Comparison of ENCODE assay signal across 32 cellular contexts in genomic region chr1:54658164-54658913, GRCh38. TPM values are rescaled to one million over a fixed set of nuclear protein-coding genes. Genes with fewer than 3 reads are reported as not detected.
"Had no signal": no experiment of that assay in that cellular context is flagged by ENCODE, and none has a peak within 500 bp of the region (broad histone marks: within the 10 kb centered on the region; RNA-seq: fewer than 3 reads in every experiment).

No MANE protein-coding gene starts in this region.

- FAIRE-seq: endometrium, islet of Langerhans, keratinocyte had no signal

- H3K27me3 ChIP-seq: colonic mucosa, esophagus squamous epithelium, gastrocnemius medialis, heart right ventricle had no signal

- DNase-seq: colonic mucosa; cortex of kidney; effector CD8-positive, alpha-beta T cell; effector memory CD8-positive, alpha-beta T cell; endodermal cell; erythroblast; esophagus squamous epithelium; foreskin fibroblast; foreskin melanocyte; gastrocnemius medialis; glutamatergic neuron; head of caudate nucleus; heart right ventricle; hippocampal formation; left cardiac atrium; left ventricle myocardium inferior; mammary epithelial cell; mesendoderm; midbrain; naive thymus-derived CD4-positive, alpha-beta T cell had no signal

- H3K9me3 ChIP-seq: colonic mucosa had no signal

- ATAC-seq: effector memory CD8-positive, alpha-beta T cell; esophagus mucosa; gastrocnemius medialis; heart right ventricle; left cardiac atrium; naive thymus-derived CD4-positive, alpha-beta T cell had no signal

- H3K27ac ChIP-seq: colonic mucosa, epithelial cell of prostate, esophagus squamous epithelium, gastrocnemius medialis, heart right ventricle, left ventricle myocardium inferior had no signal

- H3K4me1 ChIP-seq: colonic mucosa, esophagus squamous epithelium, gastrocnemius medialis, heart right ventricle, left ventricle myocardium inferior had no signal

- H3K36me3 ChIP-seq: colonic mucosa, esophagus squamous epithelium, gastrocnemius medialis had no signal

- H3K4me3 ChIP-seq: colonic mucosa, esophagus squamous epithelium, gastrocnemius medialis, heart right ventricle, left ventricle myocardium inferior, lung had no signal

RNA-seq across cellular contexts. Expression of gene MROH7, which starts 16.8 kb away (rescaled TPM):
- total RNA-seq: glomerular endothelial cell, kidney epithelial cell had no signal
- polyA plus RNA-seq: keratinocyte; mammary epithelial cell; naive thymus-derived CD4-positive, alpha-beta T cell had no signal

RNA-seq across cellular contexts. Expression of gene FAM151A, which starts 35.0 kb away (rescaled TPM):
- total RNA-seq: dermis microvascular lymphatic vessel endothelial cell; endodermal cell; esophagus mucosa; gastrocnemius medialis; glomerular endothelial cell; kidney epithelial cell; lower leg skin; lung; mononuclear cell; mucosa of gallbladder; naive thymus-derived CD4-positive, alpha-beta T cell had no signal
- polyA plus RNA-seq: naive thymus-derived CD4-positive, alpha-beta T cell had no signal
